Comparison of ENCODE assay signal across 1 cellular context in genomic region chr11:3835752-3836151, GRCh38.
TF ChIP-seq lines count a peak whose summit lies in the region.

No MANE protein-coding gene starts in this region.

TF ChIP-seq in GM23338, 12 proteins besides CTCF, POLR2A, EP300 and RAD21 (continued from another document):
- TF ChIP-seq NANOG (IDR thresholded peaks at IDR 0.05; ENCODE audit: borderline replicate concordance) (no peak), EZH2 (IDR thresholded peaks at IDR 0.05; ENCODE audit: low read depth, unreplicated experiment) (no peak), JUNB (IDR thresholded peaks at IDR 0.05; ENCODE audit: unreplicated experiment) (no peak), ZNF331 (CRISPR knock-in tag; IDR thresholded peaks at IDR 0.05; ENCODE audit: low read depth) (no peak), ZNF114 (CRISPR knock-in tag; IDR thresholded peaks at IDR 0.05) (no peak), CREB1 (CRISPR knock-in tag; IDR thresholded peaks at IDR 0.05; ENCODE audit: low read depth) (no peak), ETS1 (IDR thresholded peaks at IDR 0.05) (no peak), REST (IDR thresholded peaks at IDR 0.05; ENCODE audit: unreplicated experiment) (no peak), EZH2phosphoT487 (IDR thresholded peaks at IDR 0.05; ENCODE audit: unreplicated experiment) (no peak), POLR2AphosphoS5 (IDR thresholded peaks at IDR 0.05; ENCODE audit: low read depth) (no peak)
